Comparison of ENCODE assay signal across 22 cellular contexts in genomic region chr6:149581349-149581748, GRCh38.
"Had no signal": no experiment of that assay in that cellular context is flagged by ENCODE, and none has a peak within 500 bp of the region (broad histone marks: within the 10 kb centered on the region; RNA-seq: fewer than 3 reads in every experiment).

No MANE protein-coding gene starts in this region.

- H3K27me3 Mint-ChIP-seq: dendritic cell treated with granulocyte-macrophage colony-stimulating factor and Interleukin-4, amounts not matched to agents 40 ng/mL and 50 ng/mL, for 4 days; effector memory CD8-positive, alpha-beta T cell had no signal

- H3K4me1 Mint-ChIP-seq: endodermal cell had no signal

- DNase-seq: colonic mucosa; cortex of kidney; effector CD8-positive, alpha-beta T cell; effector memory CD8-positive, alpha-beta T cell; endodermal cell; foreskin melanocyte; gastrocnemius medialis; glutamatergic neuron; head of caudate nucleus; heart right ventricle; hippocampal formation; kidney; left cardiac atrium; left lung; left ventricle myocardium superior; lower lobe of right lung; mesendoderm; midbrain had no signal

- H3K27me3 ChIP-seq: colonic mucosa, esophagus muscularis mucosa, gastrocnemius medialis, heart right ventricle, left lung had no signal

- H3K27ac Mint-ChIP-seq: dendritic cell treated with granulocyte-macrophage colony-stimulating factor and Interleukin-4, amounts not matched to agents 40 ng/mL and 50 ng/mL, for 4 days; effector memory CD8-positive, alpha-beta T cell; endodermal cell had no signal

- H3K4me1 ChIP-seq: colonic mucosa, esophagus muscularis mucosa, gastrocnemius medialis, heart right ventricle, left lung, lower lobe of right lung had no signal

- H3K9me3 Mint-ChIP-seq: dendritic cell treated with granulocyte-macrophage colony-stimulating factor and Interleukin-4, amounts not matched to agents 40 ng/mL and 50 ng/mL, for 4 days; effector memory CD8-positive, alpha-beta T cell; endodermal cell had no signal

- ATAC-seq: effector memory CD8-positive, alpha-beta T cell; gastrocnemius medialis; heart right ventricle; left cardiac atrium; left lung; left ventricle myocardium superior; lower lobe of right lung had no signal

- H3K9me3 ChIP-seq: colonic mucosa, esophagus muscularis mucosa, gastrocnemius medialis, heart right ventricle, left lung, lower lobe of right lung had no signal

- H3K4me3 Mint-ChIP-seq: dendritic cell treated with granulocyte-macrophage colony-stimulating factor and Interleukin-4, amounts not matched to agents 40 ng/mL and 50 ng/mL, for 4 days; effector memory CD8-positive, alpha-beta T cell; endodermal cell had no signal

- FAIRE-seq: endometrium, islet of Langerhans, kidney had no signal

- H3K4me3 ChIP-seq: colonic mucosa, esophagus muscularis mucosa, gastrocnemius medialis, heart right ventricle, left lung, lower lobe of right lung had no signal

- H3K27ac ChIP-seq: colonic mucosa, esophagus muscularis mucosa, gastrocnemius medialis, heart right ventricle, left lung, lower lobe of right lung had no signal

- H3K36me3 ChIP-seq: colonic mucosa had no signal
